In genomic region chr10:29496341-29497162, GRCh38 we compare ENCODE assay signal across 8 cellular contexts.
DNase-seq lines count a peak whose midpoint lies in the region; ATAC-seq, FAIRE-seq and TF ChIP-seq lines count a peak whose summit lies in the region.

No MANE protein-coding gene starts in this region.

- peak; percentile 76 to 86 for ATAC-seq in activated naive CD4-positive, alpha-beta T cell treated with anti-CD3 and anti-CD28 coated beads, Interleukin-2, amount 50 U/mL, for 72 hours

- peak; percentile 85 for TF ChIP-seq CTCF in GM13976 (IDR thresholded peaks at IDR 0.05; ENCODE audit: borderline replicate concordance, control extremely low read depth, extremely low read depth, insufficient read depth, missing control alignments)
- peak; percentile 64 for TF ChIP-seq CTCF in HL-60 (IDR thresholded peaks at IDR 0.05; ENCODE audit: insufficient read depth, low read length)
- peak in 2 of 3 experiments; percentile 87 to 95 for TF ChIP-seq CTCF in vagina (IDR thresholded peaks at IDR 0.05)

- TF ChIP-seq POLR2A in vagina (IDR thresholded peaks at IDR 0.05) = no peak

- intact Hi-C loops in cardiac septum (cut with DNase I) = no loop called here
- intact Hi-C loops in posterior vena cava (cut with DNase I) = no loop called here
- intact Hi-C loops in vagina (cut with DNase I) = no loop called here

- H3K27ac Mint-ChIP-seq in activated naive CD4-positive, alpha-beta T cell treated with anti-CD3 and anti-CD28 coated beads, Interleukin-2, amount 50 U/mL, for 72 hours = no peak overlapping the region

- FAIRE-seq in A204.1 (lab: Jason Lieb, UNC) = peak; percentile 82

- H3K9me3 Mint-ChIP-seq in activated naive CD4-positive, alpha-beta T cell treated with anti-CD3 and anti-CD28 coated beads, Interleukin-2, amount 50 U/mL, for 72 hours = no peaks in the 10 kb centered on the region

- H3K9me3 ChIP-seq in SJSA1 (replicated peaks) (no peaks in the 10 kb centered on the region), vagina (no peaks in the 10 kb centered on the region)

- H3K36me3 ChIP-seq in SJSA1 = peaks cover 3% of the 10 kb centered on the region; the same call in 1 of the 2 replicates
- H3K36me3 ChIP-seq in vagina = peaks cover 0 to 54% of the 10 kb centered on the region in 2 donors

- H3K4me1 ChIP-seq in SJSA1 (replicated peaks) (peaks cover 2% of the 10 kb centered on the region; the same call in 1 of the 2 replicates), vagina (no peaks in the 10 kb centered on the region)

- peaks cover 0 to 7% of the 10 kb centered on the region in 2 donors for H3K36me3 Mint-ChIP-seq in activated naive CD4-positive, alpha-beta T cell treated with anti-CD3 and anti-CD28 coated beads, Interleukin-2, amount 50 U/mL, for 72 hours

- in situ Hi-C loops in GM13976 (cut with MboI; ENCODE audit: low sequenced_read_pairs, unreplicated experiment) = no loop called here

- H3K27me3 ChIP-seq in HL-60 (ENCODE audit: insufficient read depth, poor library complexity, severe bottlenecking) (no peaks in the 10 kb centered on the region), SJSA1 (replicated peaks) (no peaks in the 10 kb centered on the region), vagina (no peaks in the 10 kb centered on the region)

- DNase-seq in GM13976 (ENCODE audit: low spot score) (peak; percentile 68), HL-60 (ENCODE audit: low read depth in 1 of 2, low spot score in 1 of 2) (peak in 1 of 2 experiments; percentile 50), SJSA1 (ENCODE audit: low read depth in 1 of 2, low spot score in 2 of 2) (peak; percentile 47 to 74), cardiac septum (ENCODE audit: low spot score) (peak; percentile 83), posterior vena cava (ENCODE audit: low spot score) (peak; percentile 90), vagina (ENCODE audit: extremely low spot score in 2 of 2) (peak in 1 of 2 donors; percentile 62)
- DNase-seq in activated naive CD4-positive, alpha-beta T cell treated with anti-CD3 and anti-CD28 coated beads, Interleukin-2, amount 50 U/mL, for 72 hours (ENCODE audit: low spot score in 2 of 2) = peak in 1 of 2 donors; percentile 79

- H3K4me3 ChIP-seq in HL-60 (replicated peaks; ENCODE audit: insufficient read depth, low read length) = no peak overlapping the region
- no peak overlapping the region for H3K4me3 ChIP-seq in SJSA1
- no peak overlapping the region for H3K4me3 ChIP-seq in vagina

- H3K27ac ChIP-seq in HL-60 (replicated peaks) (no peak overlapping the region), SJSA1 (no peak overlapping the region), vagina (no peak overlapping the region)
